ENCODE assay signal across 33 cellular contexts in genomic region chr6:40049128-40049527, GRCh38.
"Had no signal": no experiment of that assay in that cellular context is flagged by ENCODE, and none has a peak within 500 bp of the region (broad histone marks: within the 10 kb centered on the region; RNA-seq: fewer than 3 reads in every experiment).

No MANE protein-coding gene starts in this region.

- H3K27ac ChIP-seq: PC-9, RWPE1, SJSA1 had no signal

- DNase-seq: Kasumi-1, KG1, MM.1S, MV-4-11, NCI-H1048, NCI-H1092 treated with DMSO at 0.1 percent for 48 hours, NCI-H1105 treated with DMSO at 0.1 percent for 48 hours, NCI-H1417, NCI-H1436, NCI-H146, NCI-H1694, NCI-H187, NCI-H1930, NCI-H2029 treated with DMSO at 0.1 percent for 48 hours, NCI-H2081 treated with DMSO at 0.1 percent for 48 hours, NCI-H2107, NCI-H2171, NCI-H2227 treated with DMSO at 0.1 percent for 48 hours, NCI-H345, NCI-H446, NCI-H510A treated with DMSO at 0.1 percent for 48 hours, NCI-H524 treated with DMSO at 0.1 percent for 48 hours, NCI-H526 treated with DMSO at 0.1 percent for 48 hours, NCI-H82, PC-9, Right ventricle myocardium superior, SHP77 treated with DMSO at 0.1 percent for 48 hours, SK-N-SH, SW 1271, T-helper 1 cell had no signal

- H3K9me3 ChIP-seq: SJSA1, SK-N-SH had no signal

- H3K4me3 ChIP-seq: K562, PC-9, SJSA1 had no signal

- H3K36me3 ChIP-seq: SJSA1 had no signal

- H3K27me3 ChIP-seq: SJSA1 had no signal
